Comparison of ENCODE assay signal across 8 cellular contexts in the genomic region with DNA sequence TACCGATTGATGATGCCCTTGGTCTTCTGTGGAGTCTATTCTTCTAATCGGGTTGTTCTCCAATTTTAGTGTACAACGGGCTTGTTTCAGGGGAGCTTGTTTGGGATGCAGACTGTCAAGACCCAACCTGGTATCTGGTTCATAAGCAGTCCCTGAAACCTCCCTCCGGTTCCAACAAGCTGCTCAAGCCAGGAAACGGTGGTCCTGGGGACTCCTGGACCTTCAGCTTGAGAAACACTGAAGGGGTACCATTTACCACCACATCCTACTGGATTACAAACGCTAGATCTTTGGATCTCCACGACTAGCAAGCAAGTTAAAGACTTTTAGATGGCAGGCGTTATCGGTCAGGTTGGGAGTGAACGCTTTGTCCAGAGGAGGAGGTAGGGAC. TPM values are rescaled to one million over a fixed set of nuclear protein-coding genes. Genes with fewer than 3 reads are reported as not detected.
DNase-seq lines count a peak whose midpoint lies in the region; ATAC-seq and TF ChIP-seq lines count a peak whose summit lies in the region.
"Had no signal": no experiment of that assay in that cellular context is flagged by ENCODE, and none has a peak within 500 bp of the region (broad histone marks: within the 10 kb centered on the region; RNA-seq: fewer than 3 reads in every experiment).

No MANE protein-coding gene starts in this region.

- POLR2A ChIA-PET in PC-9 (lab: Charles Lee; ENCODE audit: unreplicated experiment), result no interaction called here

- no peak for ATAC-seq in HG03196 (IDR thresholded peaks at IDR 0.05; ENCODE audit: unreplicated experiment)

- H3K79me2 ChIP-seq in PC-9 (ENCODE audit: low read depth), result no peaks in the 10 kb centered on the region

- peaks cover 18% of the 10 kb centered on the region; the same call in 1 of the 2 replicates for H3K4me1 ChIP-seq in PC-9 (replicated peaks; ENCODE audit: insufficient read depth)
- H3K4me1 ChIP-seq in skeletal muscle tissue (ENCODE audit: control insufficient read depth in 3 of 3, insufficient read depth in 3 of 3, low read length in 3 of 3), result peaks cover 13 to 22% (median 16%) of the 10 kb centered on the region in 3 donors

- no peaks in the 10 kb centered on the region for H3K27me3 ChIP-seq in PC-9 (ENCODE audit: insufficient read depth, low read depth)
- no peaks in the 10 kb centered on the region for H3K27me3 ChIP-seq in skeletal muscle tissue (ENCODE audit: control insufficient read depth in 3 of 3, insufficient read depth in 3 of 3, low read length in 3 of 3)
- H3K27me3 ChIP-seq: MG63 had no signal

- CTCF ChIA-PET in PC-9 (lab: Charles Lee), result no interaction called here

- H3K27ac ChIP-seq in PC-9 (no peak overlapping the region), skeletal muscle tissue (ENCODE audit: low read depth, low read length) (peak overlapping the region; percentile 48)

- H3K36me3 ChIP-seq in PC-9 (ENCODE audit: low read depth), result no peaks in the 10 kb centered on the region
- H3K36me3 ChIP-seq in skeletal muscle tissue (ENCODE audit: control insufficient read depth in 3 of 3, insufficient read depth in 3 of 3, low read length in 3 of 3), result no peaks in the 10 kb centered on the region
- H3K36me3 ChIP-seq: MG63 had no signal

- peaks cover 9% of the 10 kb centered on the region; the same call in 1 of the 2 replicates for H3F3A ChIP-seq in PC-9 (ENCODE audit: insufficient read depth, low read depth)

- in situ Hi-C loops in GM13977 (cut with MboI; ENCODE audit: low pct_unique_long_range_greater_than_20kb, low sequenced_read_pairs, unreplicated experiment), result loop anchor here (10.0 kb wide), 1 partner anchor 163 kb away; no protein-coding TSS in a partner anchor

- intact Hi-C loops in PC-9 (cut with micrococcal nuclease; ENCODE audit: unreplicated experiment), result loop anchor here (5.0 kb wide), 1 partner anchor 80 kb away; no protein-coding TSS in a partner anchor

- no peak overlapping the region for H2AFZ ChIP-seq in PC-9

- no TSS peak for BruUV-seq in PC-9 (replicated peaks; lab: Mats Ljungman, UMichigan)

- H3K4me3 ChIP-seq in PC-9, result no peak overlapping the region
- peak overlapping the region; percentile 36 for H3K4me3 ChIP-seq in fibroblast of mammary gland (ENCODE audit: control insufficient read depth, low read depth, low read length)
- H3K4me3 ChIP-seq in skeletal muscle tissue (ENCODE audit: low read length in 3 of 3), result peak overlapping the region; percentile 83 to 89 (median 88)

- no peaks in the 10 kb centered on the region for H4K20me1 ChIP-seq in PC-9 (ENCODE audit: insufficient read depth)

- peak overlapping the region; percentile 33; the same call in 1 of the 2 replicates for H3K4me2 ChIP-seq in PC-9

- H3K9ac ChIP-seq in skeletal muscle tissue (ENCODE audit: low read depth in 1 of 3, low read length in 3 of 3), result peak overlapping the region; percentile 73 to 85 (median 82)

- TF ChIP-seq CTCF in GM13977 (IDR thresholded peaks at IDR 0.05; ENCODE audit: extremely low read depth, insufficient read depth, missing control alignments) (peak; percentile 0), PC-9 (conservative IDR thresholded peaks at IDR 0.05) (no peak), fibroblast of mammary gland (conservative IDR thresholded peaks at IDR 0.05; ENCODE audit: control insufficient read depth, insufficient read depth, low read depth, low read length) (no peak)

- DNase-seq in GM13977 (ENCODE audit: low spot score) (no peak), PC-9 (no peak), fibroblast of mammary gland (ENCODE audit: low read depth) (no peak), COR-L47 (lab: John Stamatoyannopoulos, UW) (no peak), HT-29 (ENCODE audit: low spot score) (no peak)

- H3K9me2 ChIP-seq in PC-9 (ENCODE audit: insufficient read depth), result no peaks in the 10 kb centered on the region

- H3K9me3 ChIP-seq in PC-9 (ENCODE audit: insufficient read depth, low read depth), result no peaks in the 10 kb centered on the region
- no peaks in the 10 kb centered on the region for H3K9me3 ChIP-seq in skeletal muscle tissue (ENCODE audit: control insufficient read depth in 3 of 3, low read length in 3 of 3)
- H3K9me3 ChIP-seq: MG63 had no signal

RNA-seq across cellular contexts. Expression of a gene that starts 2.0 kb away (rescaled TPM):
- total RNA-seq in PC-9 (2021) (2.0 TPM in 2 replicates), skeletal muscle tissue (39.1 TPM)
- total RNA-seq in HT-29 (2014; rRNA removed; shearing (Covaris generic)), result 0.05 and 0.36 TPM in 2 replicates

RNA-seq across cellular contexts. Expression of a gene that starts 49.5 kb away (rescaled TPM):
- total RNA-seq in PC-9 (2021) (33.8 and 41.7 TPM in 2 replicates), skeletal muscle tissue (12.5 TPM)
- total RNA-seq in HT-29 (2014; rRNA removed; shearing (Covaris generic)), result 24.1 and 31.3 TPM in 2 replicates

Comparison
In these comparisons a context has a peak if more than half of its experiments do, and no peak if none do; other contexts are left out.
1. RNA of a gene that starts 2.0 kb away (total RNA-seq): 39.1 TPM in skeletal muscle tissue (single experiment); 2.0 TPM in PC-9 and 0.05 to 0.36 TPM in HT-29; every median in the first group is over 10 times any median in the second.